Comparison of ENCODE assay signal across 12 cellular contexts in genomic region chrX:119890626-119891025, GRCh38. TPM values are rescaled to one million over a fixed set of nuclear protein-coding genes. Genes with fewer than 3 reads are reported as not detected.
"Had no signal": no experiment of that assay in that cellular context is flagged by ENCODE, and none has a peak within 500 bp of the region (broad histone marks: within the 10 kb centered on the region; RNA-seq: fewer than 3 reads in every experiment).

No MANE protein-coding gene starts in this region.

RNA-seq across cellular contexts. Expression of gene AKAP14, which starts 5.1 kb away (rescaled TPM):
- total RNA-seq: stomach, subcutaneous adipose tissue, suprapubic skin, temporal lobe, thoracic aorta, thyroid gland, tibial nerve, transverse colon, upper lobe of right lung, ureter, urinary bladder, vagina had no signal
- polyA plus RNA-seq: stomach, urinary bladder had no signal
